In the genomic region with DNA sequence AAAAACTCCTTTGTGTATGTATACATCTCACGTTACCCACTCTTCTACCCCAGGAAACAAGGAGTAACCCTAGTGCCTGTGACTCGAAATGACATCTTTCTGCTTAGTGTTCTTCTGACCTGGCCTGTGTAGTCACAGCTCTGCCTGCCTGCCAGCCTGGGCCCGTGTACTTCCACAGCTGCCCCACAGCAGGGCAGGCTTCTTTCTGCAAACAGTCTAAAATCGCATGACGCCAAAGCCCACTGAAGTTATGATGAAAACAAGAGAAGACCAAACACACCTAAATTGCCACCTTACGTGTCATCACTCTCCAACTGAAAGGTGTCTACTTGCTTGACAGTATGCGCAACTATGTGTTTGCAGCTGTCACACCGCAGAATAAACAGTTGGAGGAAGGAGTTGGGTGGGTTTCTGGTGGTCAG, we compare ENCODE assay signal across 8 cellular contexts. TPM values are rescaled to one million over a fixed set of nuclear protein-coding genes. Genes with fewer than 3 reads are reported as not detected.
DNase-seq lines count a peak whose midpoint lies in the region; ATAC-seq and TF ChIP-seq lines count a peak whose summit lies in the region.

No MANE protein-coding gene starts in this region.

- peaks cover 32% of the 10 kb centered on the region for H3K27me3 Mint-ChIP-seq in activated naive CD4-positive, alpha-beta T cell treated with anti-CD3 and anti-CD28 coated beads, Interleukin-2, amount 50 U/mL, for 24 hours

- 9 to 18% (median 17%) methylated on average over 8 of the region's 8 CpGs for WGBS in heart left ventricle, 4 donors

- H3K4me1 Mint-ChIP-seq in activated naive CD4-positive, alpha-beta T cell treated with anti-CD3 and anti-CD28 coated beads, Interleukin-2, amount 50 U/mL, for 24 hours, result peaks cover 28% of the 10 kb centered on the region

- TF ChIP-seq CTCF in heart left ventricle (IDR thresholded peaks at IDR 0.05) (peak in 6 of 12 donors; percentile 14 to 46 (median 30)), osteoblast (IDR thresholded peaks at IDR 0.05; ENCODE audit: extremely low read depth, low read depth, low read length) (peak; percentile 13)

- peak overlapping the region; percentile 89 for H3K4me3 Mint-ChIP-seq in activated naive CD4-positive, alpha-beta T cell treated with anti-CD3 and anti-CD28 coated beads, Interleukin-2, amount 50 U/mL, for 24 hours

- no peak for TF ChIP-seq POLR2A in heart left ventricle (IDR thresholded peaks at IDR 0.05)

- ATAC-seq in heart left ventricle (peak; percentile 28 to 60 (median 36)), HG02623 (IDR thresholded peaks at IDR 0.05; ENCODE audit: unreplicated experiment) (no peak), GM18861 (IDR thresholded peaks at IDR 0.05; ENCODE audit: unreplicated experiment) (no peak), GM19351 (IDR thresholded peaks at IDR 0.05; ENCODE audit: unreplicated experiment) (no peak)

- H2AFZ ChIP-seq in osteoblast (ENCODE audit: low read length), result peak overlapping the region; percentile 56

- H3K4me3 ChIP-seq in heart left ventricle, result peak overlapping the region; percentile 49 to 98 (median 77)
- H3K4me3 ChIP-seq in osteoblast (ENCODE audit: insufficient read depth, low read length), result peak overlapping the region; percentile 74

- H3K36me3 Mint-ChIP-seq in activated naive CD4-positive, alpha-beta T cell treated with anti-CD3 and anti-CD28 coated beads, Interleukin-2, amount 50 U/mL, for 24 hours, result no peaks in the 10 kb centered on the region

- H4K20me1 ChIP-seq in osteoblast (ENCODE audit: insufficient read depth, low read length), result no peaks in the 10 kb centered on the region

- H3K27ac Mint-ChIP-seq in activated naive CD4-positive, alpha-beta T cell treated with anti-CD3 and anti-CD28 coated beads, Interleukin-2, amount 50 U/mL, for 24 hours, result no peak overlapping the region

- peaks cover 0 to 42% (median 0%) of the 10 kb centered on the region in 9 donors for H3K27me3 ChIP-seq in heart left ventricle
- H3K27me3 ChIP-seq in osteoblast (ENCODE audit: insufficient read depth, low read length), result peaks cover 10% of the 10 kb centered on the region

- peak overlapping the region; percentile 90 for H3K4me2 ChIP-seq in osteoblast (ENCODE audit: insufficient read depth, low read length)

- intact Hi-C loops in heart left ventricle (cut with DNase I), result loop anchor here in 6 of 10 donors (5.0 to 10.0 kb wide), 8 partner anchors 42 to 182 kb away; no protein-coding TSS in a partner anchor

- peak overlapping the region in 10 of 12 donors; percentile 69 to 88 (median 82) for H3K27ac ChIP-seq in heart left ventricle
- H3K27ac ChIP-seq in osteoblast (ENCODE audit: low read depth, low read length), result no peak overlapping the region

- peaks cover 0 to 42% (median 17%) of the 10 kb centered on the region in 12 donors for H3K4me1 ChIP-seq in heart left ventricle
- peaks cover 11% of the 10 kb centered on the region for H3K4me1 ChIP-seq in osteoblast (ENCODE audit: insufficient read depth, low read length)

- H3K79me2 ChIP-seq in osteoblast (ENCODE audit: insufficient read depth, low read length), result no peaks in the 10 kb centered on the region

- DNase-seq in ELR (ENCODE audit: low read depth) (peak; percentile 0), NCI-H1092 (lab: John Stamatoyannopoulos, UW) (peak; percentile 11), heart left ventricle (peak; percentile 23 to 63 (median 59)), osteoblast (ENCODE audit: insufficient read length, low spot score, missing footprints) (peak; percentile 88)

- H3K9me3 Mint-ChIP-seq in activated naive CD4-positive, alpha-beta T cell treated with anti-CD3 and anti-CD28 coated beads, Interleukin-2, amount 50 U/mL, for 24 hours, result no peaks in the 10 kb centered on the region

- no peaks in the 10 kb centered on the region for H3K9me3 ChIP-seq in heart left ventricle
- H3K9me3 ChIP-seq in osteoblast (ENCODE audit: low read depth, low read length), result no peaks in the 10 kb centered on the region

- no peaks in the 10 kb centered on the region for H3K36me3 ChIP-seq in heart left ventricle
- H3K36me3 ChIP-seq in osteoblast (ENCODE audit: insufficient read depth, low read length), result no peaks in the 10 kb centered on the region

RNA-seq across cellular contexts. Expression of gene GAREM1, which starts 1.5 kb away (rescaled TPM):
- total RNA-seq in heart left ventricle (10 to 100 TPM in 8 of 9 donors, 1 to 10 TPM in 1; 8.8 to 28.8 (median 13.4) TPM), osteoblast (3.6 and 5.0 TPM in 2 replicates)
- polyA plus RNA-seq in heart left ventricle, result 10 to 100 TPM in 1 of 2 donors, 1 to 10 TPM in 1; 1.8 to 13.0 TPM

Comparison
In these comparisons a context has a peak if more than half of its experiments do, and no peak if none do; other contexts are left out.
1. DNase-seq: peak in every context shown above with its lines; median percentile 88 in osteoblast; 59 in heart left ventricle; 11 in NCI-H1092; 0 in ELR.
2. ATAC-seq: peak in heart left ventricle (4 of 4); none in HG02623 (single experiment), GM18861 (single experiment) and GM19351 (single experiment).